Comparison of ENCODE assay signal across 1 cellular context in genomic region chr3:126907557-126907956, GRCh38.
TF ChIP-seq lines count a peak whose summit lies in the region.

No MANE protein-coding gene starts in this region.

TF ChIP-seq in K562, 482 proteins besides CTCF, POLR2A, EP300 and RAD21 (continued from another document):
- TF ChIP-seq ZNF609 (CRISPR knock-in tag; IDR thresholded peaks at IDR 0.05; ENCODE audit: borderline replicate concordance) = no peak
- no peak for TF ChIP-seq NR0B1 (IDR thresholded peaks at IDR 0.05; ENCODE audit: partially characterized antibody)
- no peak for TF ChIP-seq ZNF445 (CRISPR knock-in tag; IDR thresholded peaks at IDR 0.05; ENCODE audit: low read depth)
- TF ChIP-seq KDM5B (IDR thresholded peaks at IDR 0.05; ENCODE audit: insufficient replicate concordance, low read depth, low read length) = no peak
- TF ChIP-seq ARID1B (IDR thresholded peaks at IDR 0.05) = 0 out of 2 replicates have a peak, but pooled peaks have one; percentile 13
- TF ChIP-seq ZNF311 (CRISPR knock-in tag; IDR thresholded peaks at IDR 0.05) = 0 out of 2 replicates have a peak, but pooled peaks have one; percentile 11
- TF ChIP-seq ATF3 (IDR thresholded peaks at IDR 0.05) = peak; percentile 55; the same call in 1 of the 2 replicates
- TF ChIP-seq ATF3 (CRISPR knock-in tag; conservative IDR thresholded peaks at IDR 0.05) = no peak
- no peak for TF ChIP-seq NCOA1 (IDR thresholded peaks at IDR 0.05; ENCODE audit: low read depth)
